8 cellular contexts compared by ENCODE assay signal in the genomic region with DNA sequence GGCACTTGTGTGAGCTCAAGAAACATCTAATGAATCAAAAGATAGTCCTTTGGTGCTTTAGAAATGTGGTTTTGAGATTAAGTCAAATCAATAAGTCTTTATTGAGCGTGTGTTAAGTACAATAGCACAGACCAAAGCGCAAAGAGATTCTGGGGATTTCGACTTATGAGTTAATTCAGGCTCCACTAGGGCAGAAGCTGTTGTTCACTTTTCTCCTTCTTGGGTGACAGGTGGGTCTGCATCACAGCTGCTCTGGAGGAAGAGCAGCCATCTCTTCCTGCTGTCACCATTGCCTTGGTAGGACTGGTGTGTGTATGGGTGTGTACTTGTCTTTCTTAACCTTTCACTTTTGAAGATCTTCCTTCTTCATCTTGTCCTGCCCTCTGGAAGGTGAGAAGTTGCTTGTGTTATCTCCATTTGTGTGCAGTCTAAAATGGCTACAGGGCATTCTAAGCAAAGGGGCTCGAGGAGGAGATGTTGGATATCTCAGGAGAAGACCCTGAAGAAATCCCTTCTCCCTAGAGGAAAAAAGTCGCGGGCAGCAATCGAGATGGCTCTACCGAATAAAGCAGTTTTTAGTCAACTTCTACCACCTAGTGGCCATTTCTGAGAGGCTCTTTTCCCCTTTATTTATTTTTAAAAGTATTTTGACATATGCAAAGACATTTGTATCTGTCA. TPM values are rescaled to one million over a fixed set of nuclear protein-coding genes. Genes with fewer than 3 reads are reported as not detected.
A peak's percentile ranks its signal among the peaks of the same experiment; 100 is the strongest.
DNase-seq lines count a peak whose midpoint lies in the region; ATAC-seq and TF ChIP-seq lines count a peak whose summit lies in the region.

No MANE protein-coding gene starts in this region.

- DNase-seq in activated T-cell treated with anti-CD3 and anti-CD28 coated beads, Interleukin-2, amount 50 U/mL, for 1 hour: peak; percentile 29
- DNase-seq in activated T-cell treated with anti-CD3 and anti-CD28 coated beads for 4 hours (no peak), NCI-H1436 (lab: John Stamatoyannopoulos, UW) (peak; percentile 71), choroid plexus epithelial cell (ENCODE audit: low read depth) (peak; percentile 74), right lobe of liver (no peak), testis (peak; percentile 41)

- ATAC-seq in HG02623 (IDR thresholded peaks at IDR 0.05; ENCODE audit: unreplicated experiment): peak; percentile 53
- peak; percentile 87 to 93 (median 90) for ATAC-seq in right lobe of liver

- no peaks in the 10 kb centered on the region for H4K20me1 ChIP-seq in SU-DHL-6 (ENCODE audit: low read depth, low read length)

- H3K4me3 ChIP-seq in SU-DHL-6 (ENCODE audit: insufficient read depth, low read length, poor library complexity, severe bottlenecking) (peak overlapping the region; percentile 60), choroid plexus epithelial cell (ENCODE audit: low read depth, low read length) (peak overlapping the region; percentile 59), right lobe of liver (peak overlapping the region; percentile 47 to 55 (median 49)), testis (peak overlapping the region in 1 of 2 donors; percentile 33)

- no peaks in the 10 kb centered on the region for H3K9me2 ChIP-seq in SU-DHL-6 (replicated peaks; ENCODE audit: insufficient read depth, low read length)

- H3K27ac ChIP-seq in SU-DHL-6 (ENCODE audit: low read depth, low read length): no peak overlapping the region
- no peak overlapping the region for H3K27ac ChIP-seq in right lobe of liver
- no peak overlapping the region for H3K27ac ChIP-seq in testis

- H3K79me2 ChIP-seq in SU-DHL-6 (ENCODE audit: insufficient read depth, low read length): no peaks in the 10 kb centered on the region

- H2AFZ ChIP-seq in SU-DHL-6 (ENCODE audit: low read depth, low read length, severe bottlenecking): peak overlapping the region; percentile 98

- intact Hi-C loops in right lobe of liver (cut with DNase I): no loop called here
- intact Hi-C loops in testis (cut with DNase I; ENCODE audit: low total_unique reads): no loop called here

- H3K36me3 ChIP-seq in SU-DHL-6 (ENCODE audit: low read length) (no peaks in the 10 kb centered on the region), right lobe of liver (no peaks in the 10 kb centered on the region), testis (ENCODE audit: low read depth, missing control alignments) (no peaks in the 10 kb centered on the region)

- H3K27me3 ChIP-seq in SU-DHL-6 (ENCODE audit: low read length) (no peaks in the 10 kb centered on the region), right lobe of liver (no peaks in the 10 kb centered on the region), testis (no peaks in the 10 kb centered on the region)

- 16% methylated on average over 8 of the region's 8 CpGs for WGBS in right lobe of liver (ENCODE audit: insufficient coverage, low coverage, low lambda C conversion rate, missing lambda C conversion rate)
- WGBS in testis, 2 donors: 18 to 22% methylated on average over 8 of the region's 8 CpGs

- H3K4me2 ChIP-seq in SU-DHL-6 (ENCODE audit: low read depth, low read length, poor library complexity, severe bottlenecking): peak overlapping the region; percentile 83

- TF ChIP-seq CTCF in SU-DHL-6 (IDR thresholded peaks at IDR 0.05; ENCODE audit: insufficient read depth, low read length, poor library complexity, severe bottlenecking) (peak; percentile 58), choroid plexus epithelial cell (conservative IDR thresholded peaks at IDR 0.05; ENCODE audit: low read depth, low read length) (peak; percentile 76), right lobe of liver (IDR thresholded peaks at IDR 0.05) (peak; percentile 70 to 83 (median 78)), testis (IDR thresholded peaks at IDR 0.05) (peak; percentile 50 to 87 (median 52))

- no peaks in the 10 kb centered on the region for H3F3A ChIP-seq in SU-DHL-6 (ENCODE audit: insufficient read depth)

- H3K9me3 ChIP-seq in SU-DHL-6 (ENCODE audit: insufficient read depth, low read length) (no peaks in the 10 kb centered on the region), right lobe of liver (no peaks in the 10 kb centered on the region), testis (no peaks in the 10 kb centered on the region)

- peak overlapping the region; percentile 50 for H3K9ac ChIP-seq in SU-DHL-6 (ENCODE audit: low read length)

- H3K4me1 ChIP-seq in right lobe of liver: no peaks in the 10 kb centered on the region
- no peaks in the 10 kb centered on the region for H3K4me1 ChIP-seq in testis

- TF ChIP-seq POLR2A in right lobe of liver (IDR thresholded peaks at IDR 0.05) (no peak), testis (IDR thresholded peaks at IDR 0.05) (no peak)

RNA-seq across cellular contexts. Expression of a gene that starts 22.9 kb away (rescaled TPM):
- 1 to 10 TPM; 1.8 to 3.3 (median 2.4) TPM for total RNA-seq in right lobe of liver
- 1 to 10 TPM; 5.7 to 6.8 TPM for total RNA-seq in testis
- polyA plus RNA-seq in testis (ENCODE audit: insufficient read depth, low read depth, low replicate concordance): 1.8 TPM

Comparison
In these comparisons a context has a peak if more than half of its experiments do, and no peak if none do; other contexts are left out.
1. DNase-seq: peak in activated T-cell treated with anti-CD3 and anti-CD28 coated beads, Interleukin-2, amount 50 U/mL, for 1 hour (single experiment), NCI-H1436 (single experiment), choroid plexus epithelial cell (single experiment) and testis (single experiment); none in activated T-cell treated with anti-CD3 and anti-CD28 coated beads for 4 hours (single experiment) and right lobe of liver (0 of 3).
2. Peak in every context shown above with its lines, with median percentiles within 50 percentile points of each other: CTCF ChIP-seq.